ENCODE assay signal across 21 cellular contexts in genomic region chr13:78121001-78121400, GRCh38.
DNase-seq lines count a peak whose midpoint lies in the region; ATAC-seq and TF ChIP-seq lines count a peak whose summit lies in the region.
"Had no signal": no experiment of that assay in that cellular context is flagged by ENCODE, and none has a peak within 500 bp of the region (broad histone marks: within the 10 kb centered on the region; RNA-seq: fewer than 3 reads in every experiment).

No MANE protein-coding gene starts in this region.

- no peak for TF ChIP-seq POLR2A in breast epithelium (IDR thresholded peaks at IDR 0.05)

- no peaks in the 10 kb centered on the region for H3K79me2 ChIP-seq in mammary epithelial cell (ENCODE audit: insufficient read depth, low read length)

- in situ Hi-C loops in mammary epithelial cell (cut with MboI; ENCODE audit: low sequenced_read_pairs in 2 of 2) = loop anchor here (5.0 to 10.0 kb wide), 2 partner anchors 339 to 854 kb away; no protein-coding TSS in a partner anchor

- H3K4me1 Mint-ChIP-seq in activated naive CD8-positive, alpha-beta T cell treated with anti-CD3 and anti-CD28 coated beads, Interleukin-2, amount 50 U/mL, for 24 hours = no peaks in the 10 kb centered on the region

- dilution Hi-C loops in mammary epithelial cell (cut with HindIII; ENCODE audit: low sequenced_read_pairs) = no loop called here

- no peak overlapping the region for H3K27ac Mint-ChIP-seq in activated naive CD8-positive, alpha-beta T cell treated with anti-CD3 and anti-CD28 coated beads, Interleukin-2, amount 50 U/mL, for 24 hours
- H3K27ac Mint-ChIP-seq: immature natural killer cell; stimulated activated naive B cell treated with anti-CD40 and anti-IgM and Interleukin-4, amounts not matched to agents 10 μg/mL and 1 μg/mL and 100 μg/mL, for 72 hours had no signal

- H3K27me3 Mint-ChIP-seq in activated naive CD8-positive, alpha-beta T cell treated with anti-CD3 and anti-CD28 coated beads, Interleukin-2, amount 50 U/mL, for 24 hours = peaks cover 13% of the 10 kb centered on the region

- no peak overlapping the region for H3K4me3 ChIP-seq in mammary epithelial cell (replicated peaks in 1 of 3; ENCODE audit: insufficient read depth in 1 of 3, low read depth in 2 of 3, low read length in 3 of 3)
- no peak overlapping the region for H3K4me3 ChIP-seq in breast epithelium
- H3K4me3 ChIP-seq in dorsolateral prefrontal cortex = peak overlapping the region in 37 of 59 donors; percentile 1 to 56 (median 25)
- H3K4me3 ChIP-seq in H7 (ENCODE audit: insufficient read depth, low read depth, low read length) = no peak overlapping the region
- H3K4me3 ChIP-seq: colonic mucosa, GM12878, left lung, thoracic aorta had no signal

- H3K9me3 Mint-ChIP-seq in activated naive CD8-positive, alpha-beta T cell treated with anti-CD3 and anti-CD28 coated beads, Interleukin-2, amount 50 U/mL, for 24 hours = no peaks in the 10 kb centered on the region
- H3K9me3 Mint-ChIP-seq: activated T-cell treated with anti-CD3 and anti-CD28 coated beads, Interleukin-2, amount 50 U/mL, for 4 hours; immature natural killer cell had no signal

- H3K4me1 ChIP-seq in mammary epithelial cell (ENCODE audit: insufficient read depth, low read length) (peaks cover 4% of the 10 kb centered on the region), breast epithelium (no peaks in the 10 kb centered on the region)
- H3K4me1 ChIP-seq: BE2C, colonic mucosa had no signal

- no peaks in the 10 kb centered on the region for H3K36me3 ChIP-seq in mammary epithelial cell (ENCODE audit: insufficient read depth, low read length)
- H3K36me3 ChIP-seq in breast epithelium = no peaks in the 10 kb centered on the region
- no peaks in the 10 kb centered on the region for H3K36me3 ChIP-seq in H7 (replicated peaks; ENCODE audit: control insufficient read depth, insufficient read depth, low read length)
- H3K36me3 ChIP-seq: BE2C, brain microvascular endothelial cell, colonic mucosa, heart left ventricle, left lung, thoracic aorta had no signal

- no peaks in the 10 kb centered on the region for H3K36me3 Mint-ChIP-seq in activated naive CD8-positive, alpha-beta T cell treated with anti-CD3 and anti-CD28 coated beads, Interleukin-2, amount 50 U/mL, for 24 hours (ENCODE audit: low read depth)
- H3K36me3 Mint-ChIP-seq: immature natural killer cell had no signal

- 0% methylated on average over 3 of the region's 3 CpGs for WGBS in mammary epithelial cell (ENCODE audit: low coverage, missing lambda C conversion rate)

- CTCF ChIA-PET in mammary epithelial cell (lab: Charles Lee; ENCODE audit: low non-redundant PET) = interaction anchor here (0.6 to 1.0 kb wide), 6 partner anchors 8 to 345 kb away, joined by 3 to 14 read pairs (median 3); no protein-coding TSS in a partner anchor

- H3K4me3 Mint-ChIP-seq in activated naive CD8-positive, alpha-beta T cell treated with anti-CD3 and anti-CD28 coated beads, Interleukin-2, amount 50 U/mL, for 24 hours = no peak overlapping the region
- H3K4me3 Mint-ChIP-seq: activated T-cell treated with anti-CD3 and anti-CD28 coated beads, Interleukin-2, amount 50 U/mL, for 4 hours; stimulated activated naive B cell treated with anti-CD40 and anti-IgM and Interleukin-4, amounts not matched to agents 10 μg/mL and 1 μg/mL and 100 μg/mL, for 72 hours had no signal

- H2AFZ ChIP-seq in mammary epithelial cell (ENCODE audit: low read depth, low read length) = peak overlapping the region; percentile 33

- no peak overlapping the region for H3K9ac ChIP-seq in mammary epithelial cell (ENCODE audit: insufficient read depth, low read length)

- peak overlapping the region; percentile 18 for H3K4me2 ChIP-seq in mammary epithelial cell (ENCODE audit: insufficient read depth, low read depth, low read length)

- no TSS peak for BruUV-seq in mammary epithelial cell (replicated peaks; lab: Mats Ljungman, UMichigan)

- peaks cover 3% of the 10 kb centered on the region for H3K27me3 ChIP-seq in mammary epithelial cell (ENCODE audit: insufficient read depth, low read length)
- no peaks in the 10 kb centered on the region for H3K27me3 ChIP-seq in breast epithelium
- H3K27me3 ChIP-seq in dorsolateral prefrontal cortex = no peaks in the 10 kb centered on the region
- H3K27me3 ChIP-seq in H7 (ENCODE audit: control insufficient read depth, insufficient read depth, low read length) = no peaks in the 10 kb centered on the region
- H3K27me3 ChIP-seq: BE2C, brain microvascular endothelial cell, colonic mucosa, left lung had no signal

- no peaks in the 10 kb centered on the region for H4K20me1 ChIP-seq in mammary epithelial cell (ENCODE audit: insufficient read depth, low read length)

- TF ChIP-seq CTCF in mammary epithelial cell (conservative IDR thresholded peaks at IDR 0.05 in 1 of 2, IDR thresholded peaks at IDR 0.05 in 1 of 2; ENCODE audit: extremely low read depth in 1 of 2, insufficient read depth in 1 of 2, low read depth in 1 of 2, low read length in 2 of 2) = no peak
- TF ChIP-seq CTCF in breast epithelium (IDR thresholded peaks at IDR 0.05) = no peak
- no peak for TF ChIP-seq CTCF in dorsolateral prefrontal cortex (IDR thresholded peaks at IDR 0.05 in 54 of 56, conservative IDR thresholded peaks at IDR 0.05 in 2 of 56; ENCODE audit: low read depth in 1 of 56, partially characterized antibody in 56 of 56)
- TF ChIP-seq CTCF in GM10266 (IDR thresholded peaks at IDR 0.05; ENCODE audit: control insufficient read depth, insufficient read depth, low read depth, missing control alignments) = no peak

- intact Hi-C loops in mammary epithelial cell (cut with micrococcal nuclease) (loop anchor here (1.0 to 10.0 kb wide), 2 partner anchors 342 to 526 kb away; no protein-coding TSS in a partner anchor), breast epithelium (cut with DNase I; ENCODE audit: low total_unique reads) (loop anchor here (5.0 kb wide), 1 partner anchor 344 kb away; no protein-coding TSS in a partner anchor), dorsolateral prefrontal cortex (cut with DNase I) (loop anchor here (2.0 to 10.0 kb wide), 2 partner anchors 340 to 626 kb away; no protein-coding TSS in a partner anchor)

- DNase-seq in mammary epithelial cell (no peak), breast epithelium (ENCODE audit: low spot score in 2 of 2) (no peak), dorsolateral prefrontal cortex (no peak), medulla oblongata (ENCODE audit: extremely low spot score) (peak; percentile 14), GM10266 (ENCODE audit: extremely low spot score) (no peak), caudate nucleus (lab: John Stamatoyannopoulos, UW) (no peak), H7 (no peak)
- no peak for DNase-seq in activated naive CD8-positive, alpha-beta T cell treated with anti-CD3 and anti-CD28 coated beads, Interleukin-2, amount 50 U/mL, for 24 hours
- DNase-seq: activated T-cell treated with anti-CD3 and anti-CD28 coated beads, Interleukin-2, amount 50 U/mL, for 4 hours; left lung; NCI-H187 treated with DMSO at 0.1 percent for 48 hours; stimulated activated naive B cell treated with anti-CD40 and anti-IgM and Interleukin-4, amounts not matched to agents 10 μg/mL and 1 μg/mL and 100 μg/mL, for 72 hours had no signal

- H3K27ac ChIP-seq in mammary epithelial cell (ENCODE audit: insufficient read depth, low read depth, low read length) (no peak overlapping the region), breast epithelium (no peak overlapping the region), dorsolateral prefrontal cortex (no peak overlapping the region), caudate nucleus (ENCODE audit: low read depth, low read length) (no peak overlapping the region)
- H3K27ac ChIP-seq: brain microvascular endothelial cell, colonic mucosa, heart left ventricle, left lung, thoracic aorta had no signal

- no peaks in the 10 kb centered on the region for H3K9me3 ChIP-seq in mammary epithelial cell (replicated peaks; ENCODE audit: insufficient read depth, low read length)
- H3K9me3 ChIP-seq in breast epithelium = peaks cover 0 to 3% of the 10 kb centered on the region in 2 donors
- H3K9me3 ChIP-seq: BE2C, colonic mucosa, heart left ventricle, left lung, thoracic aorta had no signal

- ATAC-seq in activated naive CD8-positive, alpha-beta T cell treated with anti-CD3 and anti-CD28 coated beads, Interleukin-2, amount 50 U/mL, for 24 hours = no peak
- ATAC-seq: activated CD4-positive, CD25-positive, alpha-beta regulatory T cell treated with anti-CD3 and anti-CD28 coated beads, Interleukin-2, amount 50 U/mL, for 24 hours; Right ventricle myocardium inferior had no signal

Comparison
In these comparisons a context has a peak if more than half of its experiments do, and no peak if none do; other contexts are left out.
1. H3K4me3 ChIP-seq: peak in dorsolateral prefrontal cortex (37 of 59); none in mammary epithelial cell (0 of 3), breast epithelium (0 of 3) and H7 (single experiment).